11 cellular contexts compared by ENCODE assay signal in genomic region chr7:137772748-137773147, GRCh38.
A peak's percentile ranks its signal among the peaks of the same experiment; 100 is the strongest.
DNase-seq lines count a peak whose midpoint lies in the region; FAIRE-seq and TF ChIP-seq lines count a peak whose summit lies in the region.
"Had no signal": no experiment of that assay in that cellular context is flagged by ENCODE, and none has a peak within 500 bp of the region (broad histone marks: within the 10 kb centered on the region; RNA-seq: fewer than 3 reads in every experiment).

No MANE protein-coding gene starts in this region.

- no peaks in the 10 kb centered on the region for H3K9me3 Mint-ChIP-seq in astrocyte (ENCODE audit: unreplicated experiment)

- H3K9me3 ChIP-seq in astrocyte (ENCODE audit: insufficient read depth, low read depth, low read length) (no peaks in the 10 kb centered on the region), vagina (no peaks in the 10 kb centered on the region)

- H3K4me3 ChIP-seq in astrocyte (ENCODE audit: insufficient read depth, low read depth, low read length) (peak overlapping the region; percentile 22), vagina (no peak overlapping the region)

- H3K27ac Mint-ChIP-seq in astrocyte (ENCODE audit: unreplicated experiment) = peak overlapping the region; percentile 96

- no peak overlapping the region for H2AFZ ChIP-seq in astrocyte (ENCODE audit: low read depth, low read length)

- TF ChIP-seq CTCF in astrocyte (IDR thresholded peaks at IDR 0.05; ENCODE audit: insufficient read depth, low read depth, low read length) = no peak
- no peak for TF ChIP-seq CTCF in vagina (IDR thresholded peaks at IDR 0.05)

- no peaks in the 10 kb centered on the region for H3K27me3 ChIP-seq in astrocyte (ENCODE audit: insufficient read depth, low read length)
- no peaks in the 10 kb centered on the region for H3K27me3 ChIP-seq in vagina

- no peaks in the 10 kb centered on the region for H3K27me3 Mint-ChIP-seq in astrocyte (ENCODE audit: low read depth, unreplicated experiment)

- DNase-seq in A172 (ENCODE audit: low spot score) (peak; percentile 83), H4 (ENCODE audit: low spot score) (peak; percentile 16), astrocyte (ENCODE audit: low read depth) (peak; percentile 92), iris pigment epithelial cell (ENCODE audit: low read depth) (peak; percentile 83), islet precursor cell (no peak), T-helper 9 cell (no peak), vagina (ENCODE audit: extremely low spot score in 2 of 2) (no peak)
- no peak for DNase-seq in activated CD4-positive, alpha-beta T cell treated with anti-CD3 and anti-CD28 coated beads, Interleukin-2, amount 50 U/mL, for 1 hour
- DNase-seq: activated CD4-positive, CD25-positive, alpha-beta regulatory T cell; NCI-H2029; stimulated activated naive CD4-positive, alpha-beta T cell had no signal

- H3K36me3 ChIP-seq in astrocyte (ENCODE audit: insufficient read depth, low read length) = no peaks in the 10 kb centered on the region
- no peaks in the 10 kb centered on the region for H3K36me3 ChIP-seq in vagina

- H3K36me3 Mint-ChIP-seq in astrocyte (ENCODE audit: low read depth, unreplicated experiment) = peaks cover 7% of the 10 kb centered on the region

- H3K4me3 Mint-ChIP-seq in astrocyte (ENCODE audit: unreplicated experiment) = no peak overlapping the region

- H3K4me2 ChIP-seq in astrocyte (ENCODE audit: low read length) = peak overlapping the region; percentile 79

- intact Hi-C loops in vagina (cut with DNase I) = no loop called here

- peak; percentile 81 for FAIRE-seq in astrocyte (lab: Jason Lieb, UNC)

- H3K4me1 Mint-ChIP-seq in astrocyte (ENCODE audit: low read depth, unreplicated experiment) = peaks cover 46% of the 10 kb centered on the region

- peaks cover 46% of the 10 kb centered on the region for H3K4me1 ChIP-seq in astrocyte (ENCODE audit: insufficient read depth, low read length)
- no peaks in the 10 kb centered on the region for H3K4me1 ChIP-seq in vagina

- H3K9ac ChIP-seq in astrocyte (ENCODE audit: low read length) = peak overlapping the region; percentile 86

- TF ChIP-seq POLR2A in vagina (IDR thresholded peaks at IDR 0.05) = no peak

- H3K79me2 ChIP-seq in astrocyte (ENCODE audit: insufficient read depth, low read length) = peaks cover 6% of the 10 kb centered on the region

- H3K27ac ChIP-seq in astrocyte (ENCODE audit: low read depth, low read length) = peak overlapping the region; percentile 97
- H3K27ac ChIP-seq in vagina = no peak overlapping the region

- no peaks in the 10 kb centered on the region for H4K20me1 ChIP-seq in astrocyte (ENCODE audit: insufficient read depth, low read length)

Comparison
In these comparisons a context has a peak if more than half of its experiments do, and no peak if none do; other contexts are left out.
1. DNase-seq: peak in A172 (single experiment), H4 (single experiment), astrocyte (single experiment) and iris pigment epithelial cell (single experiment); none in islet precursor cell (single experiment), T-helper 9 cell (single experiment), vagina (0 of 2) and activated CD4-positive, alpha-beta T cell treated with anti-CD3 and anti-CD28 coated beads, Interleukin-2, amount 50 U/mL, for 1 hour (single experiment).